1 cellular context compared by ENCODE assay signal in genomic region chr2:9167718-9168657, GRCh38.
TF ChIP-seq lines count a peak whose summit lies in the region.

No MANE protein-coding gene starts in this region.

TF ChIP-seq in HepG2, 621 proteins besides CTCF, POLR2A, EP300 and RAD21 (continued from another document and continues in another):
- TF ChIP-seq PBX2 (CRISPR knock-in tag; IDR thresholded peaks at IDR 0.05) (peak; percentile 80), IKZF4 (CRISPR knock-in tag; IDR thresholded peaks at IDR 0.05; ENCODE audit: borderline replicate concordance, low read depth, not compliant biosample characterization) (peak; percentile 47), PAXIP1 (CRISPR knock-in tag; conservative IDR thresholded peaks at IDR 0.05) (peak; percentile 80), SKI (IDR thresholded peaks at IDR 0.05; ENCODE audit: partially characterized antibody) (peak; percentile 77), ISL2 (CRISPR knock-in tag; IDR thresholded peaks at IDR 0.05) (peak; percentile 76), ARNTL (CRISPR knock-in tag; IDR thresholded peaks at IDR 0.05) (no peak), ZNF101 (CRISPR knock-in tag; IDR thresholded peaks at IDR 0.05; ENCODE audit: borderline replicate concordance, low read depth) (no peak), ZFX (CRISPR knock-in tag; IDR thresholded peaks at IDR 0.05; ENCODE audit: low read depth) (peak; percentile 35; the same call in 1 of the 2 replicates), PHF21A (CRISPR knock-in tag; IDR thresholded peaks at IDR 0.05) (peak; percentile 72), ZNF264 (CRISPR knock-in tag; IDR thresholded peaks at IDR 0.05) (peak; percentile 83; the same call in 1 of the 2 replicates), SAP130 (CRISPR knock-in tag; IDR thresholded peaks at IDR 0.05; ENCODE audit: low read depth) (peak; percentile 97), ZNF232 (CRISPR knock-in tag; IDR thresholded peaks at IDR 0.05; ENCODE audit: borderline replicate concordance) (peak; percentile 75; the same call in 1 of the 2 replicates), SIX1 (CRISPR knock-in tag; IDR thresholded peaks at IDR 0.05; ENCODE audit: borderline replicate concordance) (0 out of 2 replicates have a peak, but pooled peaks have one; percentile 24), ZNF20 (CRISPR knock-in tag; IDR thresholded peaks at IDR 0.05) (no peak), FOXJ3 (CRISPR knock-in tag; IDR thresholded peaks at IDR 0.05; ENCODE audit: borderline replicate concordance) (peak; percentile 84), HHEX (CRISPR knock-in tag; IDR thresholded peaks at IDR 0.05) (peak; percentile 87), HOXA3 (CRISPR knock-in tag; IDR thresholded peaks at IDR 0.05) (peak; percentile 88; the same call in 1 of the 2 replicates), ZNF331 (CRISPR knock-in tag; IDR thresholded peaks at IDR 0.05) (peak; percentile 90), HMGXB3 (CRISPR knock-in tag; IDR thresholded peaks at IDR 0.05; ENCODE audit: borderline replicate concordance) (0 out of 2 replicates have a peak, but pooled peaks have one; percentile 27), PHF8 (CRISPR knock-in tag; IDR thresholded peaks at IDR 0.05) (no peak), ZKSCAN1 (IDR thresholded peaks at IDR 0.05; ENCODE audit: low read length) (0 out of 2 replicates have a peak, but pooled peaks have one; percentile 25), ZSCAN22 (CRISPR knock-in tag; IDR thresholded peaks at IDR 0.05) (no peak), NR2F6 (IDR thresholded peaks at IDR 0.05) (peak; percentile 84), NR2F6 (CRISPR knock-in tag; IDR thresholded peaks at IDR 0.05) (peak; percentile 91), ERF (CRISPR knock-in tag; IDR thresholded peaks at IDR 0.05) (peak; percentile 88; the same call in 1 of the 2 replicates), DPF2 (CRISPR knock-in tag; IDR thresholded peaks at IDR 0.05; ENCODE audit: borderline replicate concordance, low read depth) (peak; percentile 76; the same call in 1 of the 2 replicates), MAF1 (CRISPR knock-in tag; IDR thresholded peaks at IDR 0.05; ENCODE audit: borderline replicate concordance) (no peak), ZBTB39 (CRISPR knock-in tag; IDR thresholded peaks at IDR 0.05) (no peak)
- TF ChIP-seq, protein P1, sequence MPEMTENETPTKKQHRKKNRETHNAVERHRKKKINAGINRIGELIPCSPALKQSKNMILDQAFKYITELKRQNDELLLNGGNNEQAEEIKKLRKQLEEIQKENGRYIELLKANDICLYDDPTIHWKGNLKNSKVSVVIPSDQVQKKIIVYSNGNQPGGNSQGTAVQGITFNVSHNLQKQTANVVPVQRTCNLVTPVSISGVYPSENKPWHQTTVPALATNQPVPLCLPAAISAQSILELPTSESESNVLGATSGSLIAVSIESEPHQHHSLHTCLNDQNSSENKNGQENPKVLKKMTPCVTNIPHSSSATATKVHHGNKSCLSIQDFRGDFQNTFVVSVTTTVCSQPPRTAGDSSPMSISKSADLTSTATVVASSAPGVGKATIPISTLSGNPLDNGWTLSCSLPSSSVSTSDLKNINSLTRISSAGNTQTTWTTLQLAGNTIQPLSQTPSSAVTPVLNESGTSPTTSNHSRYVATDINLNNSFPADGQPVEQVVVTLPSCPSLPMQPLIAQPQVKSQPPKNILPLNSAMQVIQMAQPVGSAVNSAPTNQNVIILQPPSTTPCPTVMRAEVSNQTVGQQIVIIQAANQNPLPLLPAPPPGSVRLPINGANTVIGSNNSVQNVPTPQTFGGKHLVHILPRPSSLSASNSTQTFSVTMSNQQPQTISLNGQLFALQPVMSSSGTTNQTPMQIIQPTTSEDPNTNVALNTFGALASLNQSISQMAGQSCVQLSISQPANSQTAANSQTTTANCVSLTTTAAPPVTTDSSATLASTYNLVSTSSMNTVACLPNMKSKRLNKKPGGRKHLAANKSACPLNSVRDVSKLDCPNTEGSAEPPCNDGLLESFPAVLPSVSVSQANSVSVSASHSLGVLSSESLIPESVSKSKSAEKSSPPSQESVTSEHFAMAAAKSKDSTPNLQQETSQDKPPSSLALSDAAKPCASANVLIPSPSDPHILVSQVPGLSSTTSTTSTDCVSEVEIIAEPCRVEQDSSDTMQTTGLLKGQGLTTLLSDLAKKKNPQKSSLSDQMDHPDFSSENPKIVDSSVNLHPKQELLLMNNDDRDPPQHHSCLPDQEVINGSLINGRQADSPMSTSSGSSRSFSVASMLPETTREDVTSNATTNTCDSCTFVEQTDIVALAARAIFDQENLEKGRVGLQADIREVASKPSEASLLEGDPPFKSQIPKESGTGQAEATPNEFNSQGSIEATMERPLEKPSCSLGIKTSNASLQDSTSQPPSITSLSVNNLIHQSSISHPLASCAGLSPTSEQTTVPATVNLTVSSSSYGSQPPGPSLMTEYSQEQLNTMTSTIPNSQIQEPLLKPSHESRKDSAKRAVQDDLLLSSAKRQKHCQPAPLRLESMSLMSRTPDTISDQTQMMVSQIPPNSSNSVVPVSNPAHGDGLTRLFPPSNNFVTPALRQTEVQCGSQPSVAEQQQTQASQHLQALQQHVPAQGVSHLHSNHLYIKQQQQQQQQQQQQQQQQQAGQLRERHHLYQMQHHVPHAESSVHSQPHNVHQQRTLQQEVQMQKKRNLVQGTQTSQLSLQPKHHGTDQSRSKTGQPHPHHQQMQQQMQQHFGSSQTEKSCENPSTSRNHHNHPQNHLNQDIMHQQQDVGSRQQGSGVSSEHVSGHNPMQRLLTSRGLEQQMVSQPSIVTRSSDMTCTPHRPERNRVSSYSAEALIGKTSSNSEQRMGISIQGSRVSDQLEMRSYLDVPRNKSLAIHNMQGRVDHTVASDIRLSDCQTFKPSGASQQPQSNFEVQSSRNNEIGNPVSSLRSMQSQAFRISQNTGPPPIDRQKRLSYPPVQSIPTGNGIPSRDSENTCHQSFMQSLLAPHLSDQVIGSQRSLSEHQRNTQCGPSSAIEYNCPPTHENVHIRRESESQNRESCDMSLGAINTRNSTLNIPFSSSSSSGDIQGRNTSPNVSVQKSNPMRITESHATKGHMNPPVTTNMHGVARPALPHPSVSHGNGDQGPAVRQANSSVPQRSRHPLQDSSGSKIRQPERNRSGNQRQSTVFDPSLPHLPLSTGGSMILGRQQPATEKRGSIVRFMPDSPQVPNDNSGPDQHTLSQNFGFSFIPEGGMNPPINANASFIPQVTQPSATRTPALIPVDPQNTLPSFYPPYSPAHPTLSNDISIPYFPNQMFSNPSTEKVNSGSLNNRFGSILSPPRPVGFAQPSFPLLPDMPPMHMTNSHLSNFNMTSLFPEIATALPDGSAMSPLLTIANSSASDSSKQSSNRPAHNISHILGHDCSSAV (CRISPR knock-in tag; IDR thresholded peaks at IDR 0.05; ENCODE audit: borderline replicate concordance), result no peak
- TF ChIP-seq, protein P2, sequence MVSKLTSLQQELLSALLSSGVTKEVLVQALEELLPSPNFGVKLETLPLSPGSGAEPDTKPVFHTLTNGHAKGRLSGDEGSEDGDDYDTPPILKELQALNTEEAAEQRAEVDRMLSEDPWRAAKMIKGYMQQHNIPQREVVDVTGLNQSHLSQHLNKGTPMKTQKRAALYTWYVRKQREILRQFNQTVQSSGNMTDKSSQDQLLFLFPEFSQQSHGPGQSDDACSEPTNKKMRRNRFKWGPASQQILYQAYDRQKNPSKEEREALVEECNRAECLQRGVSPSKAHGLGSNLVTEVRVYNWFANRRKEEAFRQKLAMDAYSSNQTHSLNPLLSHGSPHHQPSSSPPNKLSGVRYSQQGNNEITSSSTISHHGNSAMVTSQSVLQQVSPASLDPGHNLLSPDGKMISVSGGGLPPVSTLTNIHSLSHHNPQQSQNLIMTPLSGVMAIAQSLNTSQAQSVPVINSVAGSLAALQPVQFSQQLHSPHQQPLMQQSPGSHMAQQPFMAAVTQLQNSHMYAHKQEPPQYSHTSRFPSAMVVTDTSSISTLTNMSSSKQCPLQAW (CRISPR knock-in tag; IDR thresholded peaks at IDR 0.05), result peak; percentile 73
- TF ChIP-seq, protein P3, sequence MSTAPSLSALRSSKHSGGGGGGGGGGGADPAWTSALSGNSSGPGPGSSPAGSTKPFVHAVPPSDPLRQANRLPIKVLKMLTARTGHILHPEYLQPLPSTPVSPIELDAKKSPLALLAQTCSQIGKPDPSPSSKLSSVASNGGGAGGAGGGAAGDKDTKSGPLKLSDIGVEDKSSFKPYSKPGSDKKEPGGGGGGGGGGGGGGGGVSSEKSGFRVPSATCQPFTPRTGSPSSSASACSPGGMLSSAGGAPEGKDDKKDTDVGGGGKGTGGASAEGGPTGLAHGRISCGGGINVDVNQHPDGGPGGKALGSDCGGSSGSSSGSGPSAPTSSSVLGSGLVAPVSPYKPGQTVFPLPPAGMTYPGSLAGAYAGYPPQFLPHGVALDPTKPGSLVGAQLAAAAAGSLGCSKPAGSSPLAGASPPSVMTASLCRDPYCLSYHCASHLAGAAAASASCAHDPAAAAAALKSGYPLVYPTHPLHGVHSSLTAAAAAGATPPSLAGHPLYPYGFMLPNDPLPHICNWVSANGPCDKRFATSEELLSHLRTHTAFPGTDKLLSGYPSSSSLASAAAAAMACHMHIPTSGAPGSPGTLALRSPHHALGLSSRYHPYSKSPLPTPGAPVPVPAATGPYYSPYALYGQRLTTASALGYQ (CRISPR knock-in tag; IDR thresholded peaks at IDR 0.05), result peak; percentile 72; the same call in 1 of the 2 replicates
- TF ChIP-seq, protein P4, sequence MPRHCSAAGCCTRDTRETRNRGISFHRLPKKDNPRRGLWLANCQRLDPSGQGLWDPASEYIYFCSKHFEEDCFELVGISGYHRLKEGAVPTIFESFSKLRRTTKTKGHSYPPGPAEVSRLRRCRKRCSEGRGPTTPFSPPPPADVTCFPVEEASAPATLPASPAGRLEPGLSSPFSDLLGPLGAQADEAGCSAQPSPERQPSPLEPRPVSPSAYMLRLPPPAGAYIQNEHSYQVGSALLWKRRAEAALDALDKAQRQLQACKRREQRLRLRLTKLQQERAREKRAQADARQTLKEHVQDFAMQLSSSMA (CRISPR knock-in tag; IDR thresholded peaks at IDR 0.05), result no peak
